In genomic region chr3:187651282-187651681, GRCh38 we compare ENCODE assay signal across 31 cellular contexts. TPM values are rescaled to one million over a fixed set of nuclear protein-coding genes. Genes with fewer than 3 reads are reported as not detected.
"Had no signal": no experiment of that assay in that cellular context is flagged by ENCODE, and none has a peak within 500 bp of the region (broad histone marks: within the 10 kb centered on the region; RNA-seq: fewer than 3 reads in every experiment).

No MANE protein-coding gene starts in this region.

- H3K4me1 ChIP-seq: stomach, suprapubic skin, testis, thyroid gland, tibial artery, tibial nerve, transverse colon, upper lobe of left lung, upper lobe of right lung, uterus, vagina had no signal

- H3K9me3 ChIP-seq: stomach, suprapubic skin, testis, thoracic aorta, thyroid gland, tibial artery, tibial nerve, transverse colon, upper lobe of left lung, upper lobe of right lung, uterus, vagina had no signal

- H3K4me3 Mint-ChIP-seq: stimulated activated effector memory CD8-positive, alpha-beta T cell treated with anti-CD3 and anti-CD28 coated beads, Interleukin-12 subunit alpha, Interleukin-12 subunit beta, amount 100 ng/mL, for 72 hours; stimulated activated memory B cell treated with anti-CD40 and anti-IgM and Interleukin-4, amounts not matched to agents 10 μg/mL and 1 μg/mL and 100 μg/mL, for 72 hours; stimulated activated naive B cell treated with anti-CD40 and anti-IgM and Interleukin-4, amounts not matched to agents 10 μg/mL and 1 μg/mL and 100 μg/mL, for 72 hours; stimulated activated naive CD8-positive, alpha-beta T cell treated with anti-CD3 and anti-CD28 coated beads, Interleukin-15, amount 100 ng/mL, for 72 hours; type B pancreatic cell had no signal

- H3K27ac ChIP-seq: stomach, suprapubic skin, testis, thoracic aorta, thyroid gland, tibial artery, tibial nerve, transverse colon, upper lobe of left lung, upper lobe of right lung, uterus, vagina had no signal

- H3K9me3 Mint-ChIP-seq: stimulated activated effector memory CD8-positive, alpha-beta T cell treated with anti-CD3 and anti-CD28 coated beads, Interleukin-12 subunit alpha, Interleukin-12 subunit beta, amount 100 ng/mL, for 72 hours; stimulated activated memory B cell treated with anti-CD40 and anti-IgM and Interleukin-4, amounts not matched to agents 10 μg/mL and 1 μg/mL and 100 μg/mL, for 72 hours; stimulated activated naive B cell treated with anti-CD40 and anti-IgM and Interleukin-4, amounts not matched to agents 10 μg/mL and 1 μg/mL and 100 μg/mL, for 72 hours; stimulated activated naive CD8-positive, alpha-beta T cell treated with anti-CD3 and anti-CD28 coated beads, Interleukin-15, amount 100 ng/mL, for 72 hours had no signal

- H3K36me3 ChIP-seq: stomach, suprapubic skin, thoracic aorta, thyroid gland, tibial artery, tibial nerve, transverse colon, upper lobe of left lung, upper lobe of right lung, uterus, vagina had no signal

- H3K4me3 ChIP-seq: stomach, suprapubic skin, testis, thoracic aorta, thyroid gland, tibial artery, tibial nerve, transverse colon, upper lobe of left lung, upper lobe of right lung, uterus, vagina had no signal

- H3K4me1 Mint-ChIP-seq: stimulated activated memory B cell treated with anti-CD40 and anti-IgM and Interleukin-4, amounts not matched to agents 10 μg/mL and 1 μg/mL and 100 μg/mL, for 72 hours; stimulated activated naive CD8-positive, alpha-beta T cell treated with anti-CD3 and anti-CD28 coated beads, Interleukin-15, amount 100 ng/mL, for 72 hours had no signal

- H3K27ac Mint-ChIP-seq: stimulated activated effector memory CD8-positive, alpha-beta T cell treated with anti-CD3 and anti-CD28 coated beads, Interleukin-12 subunit alpha, Interleukin-12 subunit beta, amount 100 ng/mL, for 72 hours; stimulated activated memory B cell treated with anti-CD40 and anti-IgM and Interleukin-4, amounts not matched to agents 10 μg/mL and 1 μg/mL and 100 μg/mL, for 72 hours; stimulated activated naive B cell treated with anti-CD40 and anti-IgM and Interleukin-4, amounts not matched to agents 10 μg/mL and 1 μg/mL and 100 μg/mL, for 72 hours; stimulated activated naive CD8-positive, alpha-beta T cell treated with anti-CD3 and anti-CD28 coated beads, Interleukin-15, amount 100 ng/mL, for 72 hours; type B pancreatic cell had no signal

- H3K36me3 Mint-ChIP-seq: stimulated activated effector memory CD8-positive, alpha-beta T cell treated with anti-CD3 and anti-CD28 coated beads, Interleukin-12 subunit alpha, Interleukin-12 subunit beta, amount 100 ng/mL, for 72 hours; stimulated activated memory B cell treated with anti-CD40 and anti-IgM and Interleukin-4, amounts not matched to agents 10 μg/mL and 1 μg/mL and 100 μg/mL, for 72 hours; stimulated activated naive B cell treated with anti-CD40 and anti-IgM and Interleukin-4, amounts not matched to agents 10 μg/mL and 1 μg/mL and 100 μg/mL, for 72 hours; type B pancreatic cell had no signal

- H3K27me3 ChIP-seq: stomach, testis, thyroid gland, tibial artery, tibial nerve, upper lobe of left lung, uterus, vagina had no signal

- ATAC-seq: stimulated activated effector memory CD8-positive, alpha-beta T cell treated with anti-CD3 and anti-CD28 coated beads, Interleukin-12 subunit alpha, Interleukin-12 subunit beta, amount 100 ng/mL, for 72 hours; stimulated activated memory B cell treated with anti-CD40 and anti-IgM and Interleukin-4, amounts not matched to agents 10 μg/mL and 1 μg/mL and 100 μg/mL, for 72 hours; stimulated activated naive B cell treated with anti-CD40 and anti-IgM and Interleukin-4, amounts not matched to agents 10 μg/mL and 1 μg/mL and 100 μg/mL, for 72 hours; stimulated activated naive CD8-positive, alpha-beta T cell treated with anti-CD3 and anti-CD28 coated beads, Interleukin-15, amount 100 ng/mL, for 72 hours; upper lobe of right lung had no signal

- DNase-seq: stimulated activated CD4-positive, alpha-beta T cell treated with anti-CD3 and anti-CD28 coated beads, Interleukin-2, amount 100 ng/mL, for 24 hours; stimulated activated CD4-positive, alpha-beta T cell treated with anti-CD3 and anti-CD28 coated beads, Interleukin-2, amount 100 ng/mL, for 48 hours; stimulated activated CD4-positive, alpha-beta T cell treated with anti-CD3 and anti-CD28 coated beads, Interleukin-4, amount 100 ng/mL, for 1 hour; stimulated activated CD4-positive, alpha-beta T cell treated with anti-CD3 and anti-CD28 coated beads, Interleukin-4, amount 100 ng/mL, for 24 hours; stimulated activated CD4-positive, alpha-beta T cell treated with anti-CD3 and anti-CD28 coated beads, Interleukin-4, amount 100 ng/mL, for 4 hours; stimulated activated CD8-positive, alpha-beta memory T cell treated with anti-CD3 and anti-CD28 coated beads, Interleukin-4, amount 100 ng/mL, for 48 hours; stimulated activated naive B cell treated with anti-CD40 and anti-IgM and Interleukin-4, amounts not matched to agents 10 μg/mL and 1 μg/mL and 100 μg/mL, for 72 hours; stimulated activated naive CD4-positive, alpha-beta T cell; stimulated activated naive CD4-positive, alpha-beta T cell treated with Interleukin-2 at 50 U/mL for 16 hours; stimulated activated naive CD8-positive, alpha-beta T cell treated with anti-CD3 and anti-CD28 coated beads, Interleukin-15, amount 100 ng/mL, for 72 hours; stomach; substantia nigra; testis; thyroid gland; tibial artery; transverse colon; trophoblast cell; upper lobe of left lung; upper lobe of right lung; uterus had no signal

RNA-seq across cellular contexts. Expression of gene SST, which starts 18.9 kb away (rescaled TPM):
- total RNA-seq: subcutaneous adipose tissue, testis, thoracic aorta, tibial nerve, upper lobe of left lung, upper lobe of right lung had no signal

RNA-seq across cellular contexts. Expression of gene RTP2, which starts 51.1 kb away (rescaled TPM):
- total RNA-seq: stomach, subcutaneous adipose tissue, suprapubic skin, temporal lobe, thoracic aorta, thyroid gland, tibial nerve, transverse colon, upper lobe of left lung, upper lobe of right lung, ureter, urinary bladder, uterus, vagina had no signal
